Comparison of ENCODE assay signal across 25 cellular contexts in the genomic region with DNA sequence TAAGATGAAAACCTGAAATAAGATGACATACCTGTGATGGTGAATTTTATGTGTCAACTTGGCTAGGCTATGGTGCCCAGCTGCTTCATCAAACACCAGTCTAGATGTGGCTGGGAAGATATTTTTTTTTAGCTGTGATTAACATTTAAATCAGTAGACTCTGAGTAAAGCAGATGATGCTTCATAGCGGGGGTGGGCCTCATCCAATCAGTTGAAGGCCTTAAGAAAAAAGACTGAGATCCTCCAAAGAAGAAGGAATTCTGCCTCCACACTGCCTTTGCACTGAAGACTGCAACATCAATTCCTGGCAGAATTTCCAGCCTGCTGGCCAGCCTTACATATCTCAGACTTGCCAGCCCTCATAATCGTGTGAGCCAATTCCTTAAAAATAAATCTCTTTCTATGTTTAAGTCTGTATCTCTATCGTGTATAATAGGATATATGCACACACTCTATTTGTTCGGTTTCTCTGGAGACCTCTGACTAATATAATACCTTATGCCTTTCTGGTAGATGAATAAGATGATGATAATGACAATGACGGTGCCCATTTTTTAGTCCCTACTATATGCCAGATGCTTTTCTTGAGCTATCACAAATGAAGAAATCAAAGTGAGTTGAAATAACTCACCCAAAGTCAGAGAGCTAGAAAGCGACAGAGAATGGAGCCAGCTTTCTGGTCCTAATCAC.
A peak's percentile ranks its signal among the peaks of the same experiment; 100 is the strongest.
DNase-seq lines count a peak whose midpoint lies in the region; ATAC-seq and TF ChIP-seq lines count a peak whose summit lies in the region.
"Had no signal": no experiment of that assay in that cellular context is flagged by ENCODE, and none has a peak within 500 bp of the region (broad histone marks: within the 10 kb centered on the region; RNA-seq: fewer than 3 reads in every experiment).

No MANE protein-coding gene starts in this region.

- no peak overlapping the region for H2BK120ac ChIP-seq in trophoblast cell (ENCODE audit: insufficient read depth, low read length, poor library complexity)

- no peak overlapping the region for H2BK5ac ChIP-seq in trophoblast cell (ENCODE audit: low read depth, low read length, poor library complexity)

- TF ChIP-seq POLR2A in gastroesophageal sphincter (IDR thresholded peaks at IDR 0.05) (no peak), testis (IDR thresholded peaks at IDR 0.05) (no peak)

- TF ChIP-seq CTCF in HEK293 (tag by site-specific recombination; IDR thresholded peaks at IDR 0.05) = no peak
- no peak for TF ChIP-seq CTCF in coronary artery (IDR thresholded peaks at IDR 0.05)
- TF ChIP-seq CTCF in gastroesophageal sphincter (IDR thresholded peaks at IDR 0.05) = no peak
- no peak for TF ChIP-seq CTCF in testis (IDR thresholded peaks at IDR 0.05)

- no peak overlapping the region for H3K4ac ChIP-seq in trophoblast cell (ENCODE audit: low read depth, low read length)

- in situ Hi-C loops in G401 (cut with HindIII; ENCODE audit: low sequenced_read_pairs) = no loop called here

- DNase-seq in coronary artery (ENCODE audit: low spot score) = no peak
- DNase-seq in superior temporal gyrus (ENCODE audit: extremely low spot score) = peak; percentile 40
- DNase-seq in trophoblast cell = no peak
- DNase-seq in testis = no peak
- DNase-seq in G401 (ENCODE audit: low spot score) = no peak
- no peak for DNase-seq in RKO (ENCODE audit: low spot score)
- DNase-seq: Caco-2; CD4-positive, alpha-beta memory T cell; DMS 273 treated with DMSO at 0.1 percent for 48 hours; DND-41; H9; KBM-7; NCI-H1092 treated with DMSO at 0.1 percent for 48 hours; NCI-H1436 treated with DMSO at 0.1 percent for 48 hours; NCI-H2029; NCI-H226; NCI-H82; SJCRH30 had no signal

- no peak overlapping the region for H3K23ac ChIP-seq in trophoblast cell (ENCODE audit: low read length)

- H3K4me2 ChIP-seq in trophoblast cell (ENCODE audit: low read length) = no peak overlapping the region
- H3K4me2 ChIP-seq: A549; BLaER1 treated with 17β-estradiol and CSF1 and Interleukin-3, amounts not matched to agents 10 nM and 100 nM had no signal

- ATAC-seq in gastroesophageal sphincter = no peak
- ATAC-seq: A549, HepG2, Panc1 had no signal

- POLR2A ChIA-PET in HEK293 (lab: Yijun Ruan, JAX) = no interaction called here

- no peak overlapping the region for H2AK5ac ChIP-seq in trophoblast cell (ENCODE audit: low read length)

- no peak overlapping the region for H3K18ac ChIP-seq in trophoblast cell (ENCODE audit: low read length)

- no peak overlapping the region for H4K12ac ChIP-seq in trophoblast cell (ENCODE audit: low read depth, low read length)

- no peak overlapping the region for H4K8ac ChIP-seq in trophoblast cell (ENCODE audit: low read depth, low read length)

- CTCF ChIA-PET in HEK293 (lab: Yijun Ruan, JAX) = interaction anchor here (1.1 kb wide), 1 partner anchor 256 kb away, joined by 3 read pairs; no protein-coding TSS in a partner anchor

- no peak overlapping the region for H3K4me3 ChIP-seq in HEK293 (ENCODE audit: low read depth, low read length)
- H3K4me3 ChIP-seq in coronary artery = no peak overlapping the region
- no peak overlapping the region for H3K4me3 ChIP-seq in gastroesophageal sphincter
- no peak overlapping the region for H3K4me3 ChIP-seq in trophoblast cell (ENCODE audit: low read depth, low read length)
- H3K4me3 ChIP-seq in testis = no peak overlapping the region
- H3K4me3 ChIP-seq: A549; BLaER1 treated with 17β-estradiol and CSF1 and Interleukin-3, amounts not matched to agents 10 nM and 100 nM; SJCRH30 had no signal

- intact Hi-C loops in testis (cut with DNase I; ENCODE audit: low total_unique reads) = no loop called here

- H2AFZ ChIP-seq in trophoblast cell (ENCODE audit: insufficient read depth, low read length, poor library complexity) = no peak overlapping the region

- no peak overlapping the region for H2BK12ac ChIP-seq in trophoblast cell (ENCODE audit: low read length)

- TF ChIP-seq EP300 in gastroesophageal sphincter (IDR thresholded peaks at IDR 0.05) = no peak

- no peaks in the 10 kb centered on the region for H3K4me1 ChIP-seq in HEK293 (ENCODE audit: control insufficient read depth, insufficient read depth, low read length)
- peaks cover 3 to 31% (median 7%) of the 10 kb centered on the region in 3 donors for H3K4me1 ChIP-seq in gastroesophageal sphincter
- H3K4me1 ChIP-seq in trophoblast cell (ENCODE audit: control insufficient read depth in 1 of 2, insufficient read depth in 2 of 2, low read length in 2 of 2) = no peaks in the 10 kb centered on the region
- H3K4me1 ChIP-seq in testis = peaks cover 2% of the 10 kb centered on the region
- H3K4me1 ChIP-seq: A549, Caco-2 had no signal

- H3K9ac ChIP-seq in trophoblast cell (ENCODE audit: low read length) = no peak overlapping the region
- H3K9ac ChIP-seq: BLaER1 treated with 17β-estradiol and CSF1 and Interleukin-3, amounts not matched to agents 10 nM and 100 nM had no signal

- H3K79me2 ChIP-seq in trophoblast cell (ENCODE audit: control insufficient read depth, insufficient read depth, low read length, poor library complexity) = no peaks in the 10 kb centered on the region

- H3K27ac ChIP-seq in HEK293 (ENCODE audit: extremely low read depth, low read depth, low read length) (no peak overlapping the region), coronary artery (peak overlapping the region; percentile 25 to 83), gastroesophageal sphincter (peak overlapping the region in 3 of 4 donors; percentile 56 to 72 (median 65)), trophoblast cell (ENCODE audit: low read depth, low read length) (no peak overlapping the region), testis (no peak overlapping the region)
- H3K27ac ChIP-seq: A549; BLaER1 treated with 17β-estradiol and CSF1 and Interleukin-3, amounts not matched to agents 10 nM and 100 nM; HL-60; SJCRH30 had no signal

- H4K91ac ChIP-seq in trophoblast cell (ENCODE audit: low read depth, low read length) = no peak overlapping the region

- H3K27me3 ChIP-seq in gastroesophageal sphincter = no peaks in the 10 kb centered on the region
- H3K27me3 ChIP-seq in trophoblast cell (ENCODE audit: insufficient read depth, low read length) = no peaks in the 10 kb centered on the region
- H3K27me3 ChIP-seq in testis = no peaks in the 10 kb centered on the region
- H3K27me3 ChIP-seq: BLaER1 treated with 17β-estradiol and CSF1 and Interleukin-3, amounts not matched to agents 10 nM and 100 nM; SJCRH30 had no signal

- H3K36me3 ChIP-seq in HEK293 (ENCODE audit: control insufficient read depth in 2 of 2, insufficient read depth in 1 of 2, low read length in 2 of 2) (no peaks in the 10 kb centered on the region), gastroesophageal sphincter (no peaks in the 10 kb centered on the region), trophoblast cell (ENCODE audit: control insufficient read depth in 1 of 2, insufficient read depth in 2 of 2, low read length in 2 of 2) (no peaks in the 10 kb centered on the region), testis (ENCODE audit: low read depth, missing control alignments) (no peaks in the 10 kb centered on the region)
- H3K36me3 ChIP-seq: BLaER1 treated with 17β-estradiol and CSF1 and Interleukin-3, amounts not matched to agents 10 nM and 100 nM; SJCRH30 had no signal

- no peak overlapping the region for H3K14ac ChIP-seq in trophoblast cell (ENCODE audit: low read length)

- no peaks in the 10 kb centered on the region for H3K79me1 ChIP-seq in trophoblast cell (ENCODE audit: low read length)

- WGBS in gastroesophageal sphincter (ENCODE audit: low coverage in 1 of 2), 2 donors = 32 to 43% methylated on average over 6 of the region's 6 CpGs
- WGBS in trophoblast cell (ENCODE audit: extremely low coverage, insufficient coverage, insufficient read length) = no CpG with 5 or more reads among the region's 6 CpGs
- 70 to 77% methylated on average over 6 of the region's 6 CpGs for WGBS in testis, 2 donors

- H3K9me3 ChIP-seq in HEK293 (ENCODE audit: control insufficient read depth, insufficient read depth, low read depth, low read length) (no peaks in the 10 kb centered on the region), gastroesophageal sphincter (no peaks in the 10 kb centered on the region), trophoblast cell (ENCODE audit: insufficient read depth, low read depth, low read length) (peaks cover 2% of the 10 kb centered on the region), testis (no peaks in the 10 kb centered on the region)
- H3K9me3 ChIP-seq: A549; BLaER1 treated with 17β-estradiol and CSF1 and Interleukin-3, amounts not matched to agents 10 nM and 100 nM; Caco-2; SJCRH30 had no signal

TF ChIP-seq in HEK293, 187 proteins besides CTCF, POLR2A, EP300 and RAD21:
- TF ChIP-seq ZNF449 (tag by site-specific recombination; IDR thresholded peaks at IDR 0.05) (no peak), ZNF10 (tag by site-specific recombination; IDR thresholded peaks at IDR 0.05) (peak; percentile 95)

Comparison
In these comparisons a context has a peak if more than half of its experiments do, and no peak if none do; other contexts are left out.
1. H3K27ac ChIP-seq: peak in coronary artery (2 of 2) and gastroesophageal sphincter (3 of 4); none in HEK293 (single experiment), trophoblast cell (single experiment) and testis (0 of 2).